35 cellular contexts compared by ENCODE assay signal in genomic region chr11:45913942-45914635, GRCh38. TPM values are rescaled to one million over a fixed set of nuclear protein-coding genes. Genes with fewer than 3 reads are reported as not detected.
"Had no signal": no experiment of that assay in that cellular context is flagged by ENCODE, and none has a peak within 500 bp of the region (broad histone marks: within the 10 kb centered on the region; RNA-seq: fewer than 3 reads in every experiment).

No MANE protein-coding gene starts in this region.

- H3K36me3 ChIP-seq: uterus had no signal

- H3K9me3 ChIP-seq: breast epithelium, colonic mucosa, esophagus squamous epithelium, heart right ventricle, lower lobe of right lung, pancreas, prostate gland, sigmoid colon, uterus had no signal

- H3K27me3 ChIP-seq: breast epithelium, colonic mucosa, esophagus squamous epithelium, heart right ventricle, pancreas, sigmoid colon, uterus had no signal

- H3K9me3 Mint-ChIP-seq: activated T-helper 1 cell treated with anti-CD3 and anti-CD28 coated beads, Interleukin-12 subunit alpha, Interleukin-12 subunit beta, Interleukin-2, Interleukin-4 antibody, amounts not matched to agents 30 ng/mL and 10 ng/mL and 1 ng/mL, durations not matched to agents 14 hours and 24 hours and 36 hours; naive thymus-derived CD8-positive, alpha-beta T cell; stimulated activated memory B cell treated with anti-CD40 and anti-IgM and Interleukin-4, amounts not matched to agents 10 μg/mL and 1 μg/mL and 100 μg/mL, for 72 hours; stimulated activated naive CD8-positive, alpha-beta T cell treated with anti-CD3 and anti-CD28 coated beads, Interleukin-15, amount 100 ng/mL, for 72 hours; T-cell; T-helper 2 cell treated with Interferon-gamma antibody and Interleukin-4, amounts not matched to agents 5 μg/mL and 100 μg/mL, for 36 hours; type B pancreatic cell had no signal

- DNase-seq: activated CD4-positive, alpha-beta T cell treated with anti-CD3 and anti-CD28 coated beads for 36 hours; activated CD4-positive, CD25-positive, alpha-beta regulatory T cell; activated gamma-delta T cell; activated naive CD4-positive, alpha-beta T cell treated with anti-CD3 and anti-CD28 coated beads, Interleukin-2, amount 50 U/mL, for 16 hours; activated T-cell treated with anti-CD3 and anti-CD28 coated beads for 4 hours; cerebellar nuclear complex; colonic mucosa; effector CD8-positive, alpha-beta T cell; esophagus squamous epithelium; foreskin melanocyte; heart right ventricle; lower lobe of right lung; mesenchymal stem cell; naive thymus-derived CD8-positive, alpha-beta T cell; retina; sigmoid colon; small intestine; stimulated activated CD4-positive, alpha-beta T cell treated with anti-CD3 and anti-CD28 coated beads, Interleukin-4, amount 100 ng/mL, for 4 hours; stimulated activated CD8-positive, alpha-beta memory T cell treated with anti-CD3 and anti-CD28 coated beads, Interleukin-4, amount 100 ng/mL, for 48 hours; stimulated activated naive CD8-positive, alpha-beta T cell treated with anti-CD3 and anti-CD28 coated beads, Interleukin-15, amount 100 ng/mL, for 72 hours; substantia nigra; T-cell; uterus had no signal

- H3K4me1 ChIP-seq: colonic mucosa had no signal

- FAIRE-seq: endometrium, pancreas, small intestine had no signal

- H3K4me3 ChIP-seq: breast epithelium, colonic mucosa, esophagus squamous epithelium, heart right ventricle, lower lobe of right lung, pancreas, prostate gland, sigmoid colon, uterus had no signal

- H3K27me3 Mint-ChIP-seq: activated CD4-positive, alpha-beta T cell treated with anti-CD3 and anti-CD28 coated beads for 36 hours; naive thymus-derived CD8-positive, alpha-beta T cell; stimulated activated memory B cell treated with anti-CD40 and anti-IgM and Interleukin-4, amounts not matched to agents 10 μg/mL and 1 μg/mL and 100 μg/mL, for 72 hours; stimulated activated naive CD8-positive, alpha-beta T cell treated with anti-CD3 and anti-CD28 coated beads, Interleukin-15, amount 100 ng/mL, for 72 hours; T-cell; type B pancreatic cell had no signal

- H3K36me3 Mint-ChIP-seq: type B pancreatic cell had no signal

- ATAC-seq: activated CD4-positive, alpha-beta T cell treated with anti-CD3 and anti-CD28 coated beads for 36 hours; heart right ventricle; lower lobe of right lung; naive thymus-derived CD8-positive, alpha-beta T cell; pancreas; stimulated activated memory B cell treated with anti-CD40 and anti-IgM and Interleukin-4, amounts not matched to agents 10 μg/mL and 1 μg/mL and 100 μg/mL, for 72 hours; stimulated activated naive CD8-positive, alpha-beta T cell treated with anti-CD3 and anti-CD28 coated beads, Interleukin-15, amount 100 ng/mL, for 72 hours; T-cell had no signal

- H3K27ac Mint-ChIP-seq: activated CD4-positive, alpha-beta T cell treated with anti-CD3 and anti-CD28 coated beads for 36 hours; activated T-helper 1 cell treated with anti-CD3 and anti-CD28 coated beads, Interleukin-12 subunit alpha, Interleukin-12 subunit beta, Interleukin-2, Interleukin-4 antibody, amounts not matched to agents 30 ng/mL and 10 ng/mL and 1 ng/mL, durations not matched to agents 14 hours and 24 hours and 36 hours; stimulated activated memory B cell treated with anti-CD40 and anti-IgM and Interleukin-4, amounts not matched to agents 10 μg/mL and 1 μg/mL and 100 μg/mL, for 72 hours; T-helper 2 cell treated with Interferon-gamma antibody and Interleukin-4, amounts not matched to agents 5 μg/mL and 100 μg/mL, for 36 hours; type B pancreatic cell had no signal

- H3K27ac ChIP-seq: breast epithelium, colonic mucosa, epithelial cell of prostate, esophagus squamous epithelium, heart right ventricle, lower lobe of right lung, pancreas, prostate gland, sigmoid colon, uterus had no signal

- H3K4me3 Mint-ChIP-seq: activated CD4-positive, alpha-beta T cell treated with anti-CD3 and anti-CD28 coated beads for 36 hours; stimulated activated memory B cell treated with anti-CD40 and anti-IgM and Interleukin-4, amounts not matched to agents 10 μg/mL and 1 μg/mL and 100 μg/mL, for 72 hours; stimulated activated naive CD8-positive, alpha-beta T cell treated with anti-CD3 and anti-CD28 coated beads, Interleukin-15, amount 100 ng/mL, for 72 hours; T-cell; T-helper 2 cell treated with Interferon-gamma antibody and Interleukin-4, amounts not matched to agents 5 μg/mL and 100 μg/mL, for 36 hours had no signal

RNA-seq across cellular contexts. Expression of gene FREY1, which starts 7.0 kb away (rescaled TPM):
- total RNA-seq: kidney epithelial cell had no signal
- polyA plus RNA-seq: naive thymus-derived CD8-positive, alpha-beta T cell had no signal

RNA-seq across cellular contexts. Expression of gene LARGE2, which starts 8.4 kb away (rescaled TPM):
- total RNA-seq: activated T-helper 1 cell treated with anti-CD3 and anti-CD28 coated beads, Interleukin-12 subunit alpha, Interleukin-12 subunit beta, Interleukin-2, Interleukin-4 antibody, amounts not matched to agents 30 ng/mL and 10 ng/mL and 1 ng/mL, durations not matched to agents 14 hours and 24 hours and 36 hours; dermis microvascular lymphatic vessel endothelial cell; glomerular endothelial cell; sigmoid colon had no signal

RNA-seq across cellular contexts. Expression of gene MAPK8IP1, which starts 28.6 kb away (rescaled TPM):
- polyA plus RNA-seq: naive thymus-derived CD8-positive, alpha-beta T cell had no signal
